12 cellular contexts compared by ENCODE assay signal in genomic region chr2:236663267-236663666, GRCh38.
DNase-seq lines count a peak whose midpoint lies in the region; ATAC-seq and TF ChIP-seq lines count a peak whose summit lies in the region.
"Had no signal": no experiment of that assay in that cellular context is flagged by ENCODE, and none has a peak within 500 bp of the region (broad histone marks: within the 10 kb centered on the region; RNA-seq: fewer than 3 reads in every experiment).

No MANE protein-coding gene starts in this region.

- peaks cover 6% of the 10 kb centered on the region for H3K9me3 ChIP-seq in adipocyte (ENCODE audit: control insufficient read depth, low read length)

- peak overlapping the region in 2 of 3 experiments; percentile 12 to 43 for H3K27ac Mint-ChIP-seq in nephron
- H3K27ac Mint-ChIP-seq in glutamatergic neuron (ENCODE audit: unreplicated experiment), result no peak overlapping the region
- H3K27ac Mint-ChIP-seq: activated naive CD8-positive, alpha-beta T cell treated with anti-CD3 and anti-CD28 coated beads, Interleukin-2, amount 50 U/mL, for 24 hours had no signal

- H3K27me3 Mint-ChIP-seq in nephron (ENCODE audit: low read depth) (peaks cover 10% of the 10 kb centered on the region), glutamatergic neuron (ENCODE audit: unreplicated experiment) (peaks cover 3% of the 10 kb centered on the region)

- H3K9me3 Mint-ChIP-seq in nephron (peaks cover 7% of the 10 kb centered on the region), glutamatergic neuron (ENCODE audit: unreplicated experiment) (peaks cover 3% of the 10 kb centered on the region)
- H3K9me3 Mint-ChIP-seq: activated naive CD8-positive, alpha-beta T cell treated with anti-CD3 and anti-CD28 coated beads, Interleukin-2, amount 50 U/mL, for 24 hours had no signal

- peak overlapping the region; percentile 69 for H3K9ac ChIP-seq in adipocyte (ENCODE audit: low read length)

- DNase-seq in adipocyte (ENCODE audit: low read depth), result peak; percentile 71
- peak; percentile 90 for DNase-seq in fibroblast of peridontal ligament (ENCODE audit: extremely low read depth)
- DNase-seq in ureter (ENCODE audit: low spot score), result peak; percentile 75
- DNase-seq in SW 1271 (lab: John Stamatoyannopoulos, UW), result no peak
- DNase-seq in NOMO-1 (lab: John Stamatoyannopoulos, UW; ENCODE audit: unreplicated experiment in 2 of 2), result no peak
- DNase-seq in glutamatergic neuron, result no peak
- DNase-seq: activated naive CD8-positive, alpha-beta T cell treated with anti-CD3 and anti-CD28 coated beads, Interleukin-2, amount 50 U/mL, for 24 hours; hypothalamus; mesendoderm; substantia nigra had no signal

- no peaks in the 10 kb centered on the region for H3K27me3 ChIP-seq in adipocyte (replicated peaks; ENCODE audit: control insufficient read depth, insufficient read depth, low read length)

- ATAC-seq in HG02870 (IDR thresholded peaks at IDR 0.05; ENCODE audit: unreplicated experiment), result no peak
- ATAC-seq: activated naive CD8-positive, alpha-beta T cell treated with anti-CD3 and anti-CD28 coated beads, Interleukin-2, amount 50 U/mL, for 24 hours had no signal

- H3K4me3 Mint-ChIP-seq in nephron (no peak overlapping the region), glutamatergic neuron (ENCODE audit: unreplicated experiment) (no peak overlapping the region)
- H3K4me3 Mint-ChIP-seq: activated naive CD8-positive, alpha-beta T cell treated with anti-CD3 and anti-CD28 coated beads, Interleukin-2, amount 50 U/mL, for 24 hours had no signal

- H3K36me3 ChIP-seq in adipocyte (ENCODE audit: control insufficient read depth, insufficient read depth, low read length, severe bottlenecking), result no peaks in the 10 kb centered on the region

- H3K4me1 Mint-ChIP-seq in nephron (peaks cover 54% of the 10 kb centered on the region), glutamatergic neuron (ENCODE audit: low read depth, unreplicated experiment) (no peaks in the 10 kb centered on the region)
- H3K4me1 Mint-ChIP-seq: activated naive CD8-positive, alpha-beta T cell treated with anti-CD3 and anti-CD28 coated beads, Interleukin-2, amount 50 U/mL, for 24 hours had no signal

- TF ChIP-seq CTCF in nephron (IDR thresholded peaks at IDR 0.05; ENCODE audit: unreplicated experiment in 3 of 3) (no peak), glutamatergic neuron (IDR thresholded peaks at IDR 0.05; ENCODE audit: partially characterized antibody, unreplicated experiment) (no peak)

- H3K36me3 Mint-ChIP-seq in nephron (ENCODE audit: low read depth) (peaks cover 5% of the 10 kb centered on the region), glutamatergic neuron (ENCODE audit: unreplicated experiment) (peaks cover 6% of the 10 kb centered on the region)

- H3K4me3 ChIP-seq in adipocyte (ENCODE audit: low read length), result peak overlapping the region; percentile 53

- peaks cover 58% of the 10 kb centered on the region for H3K4me1 ChIP-seq in adipocyte (ENCODE audit: control insufficient read depth, insufficient read depth, low read length)

Comparison
In these comparisons a context has a peak if more than half of its experiments do, and no peak if none do; other contexts are left out.
1. DNase-seq: peak in adipocyte (single experiment), fibroblast of peridontal ligament (single experiment) and ureter (single experiment); none in SW 1271 (0 of 2), NOMO-1 (0 of 2) and glutamatergic neuron (single experiment).